In the genomic region with DNA sequence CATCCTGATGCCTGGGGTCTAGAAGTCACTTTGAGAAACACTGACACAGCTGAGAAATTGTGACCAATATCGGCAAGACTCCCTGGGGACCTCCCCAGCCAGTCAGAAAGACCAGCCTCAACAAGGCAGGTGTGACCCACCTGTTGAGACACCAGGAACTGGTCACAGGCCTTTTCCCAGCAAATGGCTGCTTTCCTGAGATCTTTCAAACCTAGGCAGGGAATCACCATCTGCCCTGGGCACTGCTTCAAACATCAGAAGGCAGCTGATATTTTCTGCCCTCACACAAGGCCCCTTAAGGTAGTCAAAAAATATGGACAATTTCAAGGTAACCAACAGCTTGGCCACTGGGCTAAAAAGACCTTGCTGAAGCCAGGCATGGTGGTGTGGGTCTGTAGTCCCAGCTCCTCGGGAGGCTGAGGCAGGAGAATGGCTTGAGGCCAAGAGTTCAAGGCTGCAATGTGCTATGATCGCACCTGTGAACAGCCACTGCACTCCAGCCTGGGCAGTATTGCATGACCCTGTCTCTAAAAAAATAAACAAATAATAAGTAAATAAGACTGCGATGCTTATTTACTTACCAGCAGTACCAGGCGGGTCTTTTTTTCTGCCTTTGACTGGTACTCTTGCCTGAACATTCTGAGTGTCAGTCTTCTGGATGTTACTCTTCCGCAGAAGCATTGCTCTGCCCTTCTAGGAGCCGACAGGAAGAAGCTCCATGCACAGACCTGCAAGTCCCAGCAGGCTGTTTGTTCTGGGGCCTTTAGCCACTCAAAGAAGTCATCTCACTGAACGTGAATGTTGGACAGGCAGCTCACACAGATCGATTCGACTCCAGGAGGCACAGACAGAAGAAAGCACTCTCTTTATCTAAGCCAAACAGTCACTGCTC, we compare ENCODE assay signal across 1 cellular context.
A peak's percentile ranks its signal among the peaks of the same experiment; 100 is the strongest.
TF ChIP-seq lines count a peak whose summit lies in the region.

No MANE protein-coding gene starts in this region.

TF ChIP-seq in HEK293, 187 proteins besides CTCF, POLR2A, EP300 and RAD21 (continued from another document):
- no peak for TF ChIP-seq ZNF426 (tag by site-specific recombination; IDR thresholded peaks at IDR 0.05)
- TF ChIP-seq MZF1 (tag by site-specific recombination; IDR thresholded peaks at IDR 0.05; ENCODE audit: borderline replicate concordance) = no peak
- TF ChIP-seq ZNF629 (tag by site-specific recombination; IDR thresholded peaks at IDR 0.05) = no peak
- TF ChIP-seq SCRT1 (tag by site-specific recombination; IDR thresholded peaks at IDR 0.05; ENCODE audit: borderline replicate concordance) = peak; percentile 43; the same call in 1 of the 2 replicates
